Comparison of ENCODE assay signal across 8 cellular contexts in the genomic region with DNA sequence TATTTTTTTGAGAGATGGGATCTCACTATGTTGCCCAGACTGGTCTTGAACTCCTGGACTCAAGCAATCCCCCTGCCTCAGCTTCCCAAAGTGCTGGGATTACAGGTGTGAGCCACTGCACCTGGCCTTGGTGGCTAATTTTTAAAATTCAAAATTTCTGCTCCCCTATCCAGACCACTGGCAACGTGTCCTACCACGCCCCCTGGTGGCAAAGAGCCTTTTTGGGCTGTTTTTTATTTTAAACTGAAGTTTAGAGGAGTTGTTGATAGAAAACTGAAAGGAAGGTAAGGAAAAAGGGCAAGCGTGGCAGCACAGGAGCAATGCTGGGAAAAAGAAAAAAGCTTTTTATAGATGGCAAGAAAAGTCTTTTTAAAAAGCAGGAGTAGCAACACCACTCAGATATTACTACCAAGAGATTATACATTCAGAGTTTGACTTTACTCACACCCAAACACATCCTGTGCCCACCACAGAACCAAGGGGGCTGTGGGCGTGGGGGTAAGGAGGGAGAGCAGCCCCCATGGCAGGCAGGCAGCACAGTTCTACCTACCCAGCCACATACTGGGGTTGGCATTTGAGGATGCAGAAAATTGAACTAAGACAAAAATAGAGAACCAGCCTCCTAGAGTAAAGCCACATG. TPM values are rescaled to one million over a fixed set of nuclear protein-coding genes. Genes with fewer than 3 reads are reported as not detected.
A peak's percentile ranks its signal among the peaks of the same experiment; 100 is the strongest.
DNase-seq lines count a peak whose midpoint lies in the region; ATAC-seq and TF ChIP-seq lines count a peak whose summit lies in the region.

No MANE protein-coding gene starts in this region.

- 22 to 31% (median 22%) methylated on average over 4 of the region's 4 CpGs for WGBS in adipose tissue, 3 donors
- WGBS in hepatocyte (ENCODE audit: low lambda C conversion rate, missing lambda C conversion rate) = 41% methylated on average over 4 of the region's 4 CpGs

- TF ChIP-seq CTCF in AG04450 (IDR thresholded peaks at IDR 0.05; ENCODE audit: low read depth, low read length) = peak; percentile 83
- peak; percentile 87 for TF ChIP-seq CTCF in hepatocyte (IDR thresholded peaks at IDR 0.05; ENCODE audit: poor library complexity)

- no peaks in the 10 kb centered on the region for H3K27me3 Mint-ChIP-seq in T-helper 17 cell

- H3K79me2 ChIP-seq in hepatocyte = peaks cover 6% of the 10 kb centered on the region

- H3K36me3 ChIP-seq in H7 (replicated peaks; ENCODE audit: control insufficient read depth, insufficient read depth, low read length) (peaks cover 17% of the 10 kb centered on the region), hepatocyte (replicated peaks; ENCODE audit: insufficient read depth, low read depth) (peaks cover 3% of the 10 kb centered on the region)

- H3K4me1 ChIP-seq in hepatocyte (ENCODE audit: insufficient read depth) = peaks cover 11% of the 10 kb centered on the region

- no peak overlapping the region for H3K4me3 ChIP-seq in AG04450 (ENCODE audit: low read depth, low read length)
- H3K4me3 ChIP-seq in H7 (ENCODE audit: insufficient read depth, low read depth, low read length) = no peak overlapping the region
- no peak overlapping the region for H3K4me3 ChIP-seq in hepatocyte

- CTCF ChIA-PET in AG04450 (lab: Charles Lee) = interaction anchor here (0.6 to 2.9 kb wide), 18 partner anchors 9 to 207 kb away, joined by 3 to 18 read pairs (median 5); partner anchors contain the start of genes JMJD6 and METTL23

- peak overlapping the region; percentile 53 for H3K4me3 Mint-ChIP-seq in T-helper 17 cell

- peak overlapping the region; percentile 94 for H3K27ac Mint-ChIP-seq in T-helper 17 cell

- H3K36me3 Mint-ChIP-seq in T-helper 17 cell (ENCODE audit: low read depth) = peaks cover 3% of the 10 kb centered on the region

- ATAC-seq in T-helper 17 cell (peak; percentile 13), GM21529 (IDR thresholded peaks at IDR 0.05; ENCODE audit: unreplicated experiment) (no peak), GM18517 (IDR thresholded peaks at IDR 0.05; ENCODE audit: unreplicated experiment) (no peak)

- DNase-seq in AG04450 (ENCODE audit: low read depth, low spot score) (no peak), H7 (peak; percentile 82), T-helper 17 cell (peak; percentile 50 to 81 (median 67)), hepatocyte (ENCODE audit: low spot score) (peak; percentile 75)
- DNase-seq in stimulated activated CD4-positive, alpha-beta T cell treated with anti-CD3 and anti-CD28 coated beads, Interleukin-12 subunit alpha, Interleukin-12 subunit beta, amount 100 ng/mL, for 48 hours (ENCODE audit: low read depth in 2 of 3, low spot score in 1 of 3) = peak; percentile 53 to 86 (median 69)

- H3K27ac ChIP-seq in AG04450 (ENCODE audit: low read depth, low read length) (peak overlapping the region; percentile 98), adipose tissue (ENCODE audit: low read depth, low read length) (peak overlapping the region; percentile 40), hepatocyte (no peak overlapping the region)

- peaks cover 36% of the 10 kb centered on the region for H3K4me1 Mint-ChIP-seq in T-helper 17 cell

- no peaks in the 10 kb centered on the region for H3K9me2 ChIP-seq in hepatocyte (replicated peaks; ENCODE audit: insufficient read depth)

- H4K20me1 ChIP-seq in hepatocyte (ENCODE audit: insufficient read depth, poor library complexity, severe bottlenecking) = no peaks in the 10 kb centered on the region

- POLR2A ChIA-PET in AG04450 (lab: Yijun Ruan, JAX) = no interaction called here

- H3K27me3 ChIP-seq in AG04450 (ENCODE audit: control insufficient read depth, insufficient read depth, low read length) (no peaks in the 10 kb centered on the region), H7 (ENCODE audit: control insufficient read depth, insufficient read depth, low read length) (peaks cover 4% of the 10 kb centered on the region), hepatocyte (no peaks in the 10 kb centered on the region)

- no peak overlapping the region for H2AFZ ChIP-seq in hepatocyte

- H3K9me3 ChIP-seq in AG04450 (ENCODE audit: control insufficient read depth, insufficient read depth, low read length) (no peaks in the 10 kb centered on the region), T-helper 17 cell (ENCODE audit: control insufficient read depth, low read length, poor library complexity, severe bottlenecking) (no peaks in the 10 kb centered on the region), hepatocyte (ENCODE audit: low read depth) (no peaks in the 10 kb centered on the region)

- H3K4me2 ChIP-seq in hepatocyte = no peak overlapping the region

RNA-seq across cellular contexts. Expression of gene MXRA7, which starts 4.2 kb away (rescaled TPM):
- polyA plus RNA-seq in AG04450 (2011; rRNA removed) (222 and 265 TPM in 2 replicates), adipose tissue (100 to 1,000 TPM in 2 of 3 donors, 10 to 100 TPM in 1; 47.6 to 192 (median 176) TPM), hepatocyte (117 and 138 TPM in 2 replicates)
- polyA minus RNA-seq in AG04450 (2011; rRNA and poly(A)+ RNA removed) = 92.0 and 94.3 TPM in 2 replicates
- total RNA-seq in H7 (2014; rRNA removed; shearing (Covaris generic)) = 38.2 and 59.3 TPM in 2 replicates
- total RNA-seq in T-helper 17 cell (1 to 10 TPM; 5.7 to 8.0 TPM), hepatocyte (101 and 102 TPM in 2 replicates)

RNA-seq across cellular contexts. Expression of gene JMJD6, which starts 11.5 kb away (rescaled TPM):
- 12.4 and 17.3 TPM in 2 replicates for polyA plus RNA-seq in AG04450 (2011; rRNA removed)
- polyA minus RNA-seq in AG04450 (2011; rRNA and poly(A)+ RNA removed) = 12.2 and 16.6 TPM in 2 replicates
- total RNA-seq in H7 (2014; rRNA removed; shearing (Covaris generic)) = 16.5 and 16.8 TPM in 2 replicates
- total RNA-seq in T-helper 17 cell = 100 to 1,000 TPM; 124 to 137 TPM
- 10 to 100 TPM; 19.3 to 51.5 (median 32.4) TPM for polyA plus RNA-seq in adipose tissue
- total RNA-seq in hepatocyte = 19.3 and 19.5 TPM in 2 replicates
- 34.5 and 44.8 TPM in 2 replicates for polyA plus RNA-seq in hepatocyte

RNA-seq across cellular contexts. Expression of gene METTL23, which starts 11.7 kb away (rescaled TPM):
- polyA plus RNA-seq in AG04450 (2011; rRNA removed) = 46.8 and 54.4 TPM in 2 replicates
- polyA minus RNA-seq in AG04450 (2011; rRNA and poly(A)+ RNA removed) = 11.6 and 15.5 TPM in 2 replicates
- 50.0 and 54.4 TPM in 2 replicates for total RNA-seq in H7 (2014; rRNA removed; shearing (Covaris generic))
- 10 to 100 TPM; 35.1 to 36.2 TPM for total RNA-seq in T-helper 17 cell
- 10 to 100 TPM; 30.2 to 33.4 (median 30.9) TPM for polyA plus RNA-seq in adipose tissue
- 36.6 and 36.8 TPM in 2 replicates for total RNA-seq in hepatocyte
- 48.0 and 56.5 TPM in 2 replicates for polyA plus RNA-seq in hepatocyte

RNA-seq across cellular contexts. Expression of gene SRSF2, which starts 22.2 kb away (rescaled TPM):
- polyA plus RNA-seq in AG04450 (2011; rRNA removed) = 170 and 184 TPM in 2 replicates
- polyA minus RNA-seq in AG04450 (2011; rRNA and poly(A)+ RNA removed) = 71.4 and 81.2 TPM in 2 replicates
- 327 and 489 TPM in 2 replicates for total RNA-seq in H7 (2014; rRNA removed; shearing (Covaris generic))
- total RNA-seq in T-helper 17 cell = 100 to 1,000 TPM; 351 to 393 TPM
- polyA plus RNA-seq in adipose tissue = 100 to 1,000 TPM in 2 of 3 donors, 10 to 100 TPM in 1; 60.6 to 298 (median 109) TPM
- 152 and 157 TPM in 2 replicates for total RNA-seq in hepatocyte
- 152 and 173 TPM in 2 replicates for polyA plus RNA-seq in hepatocyte

RNA-seq across cellular contexts. Expression of gene MFSD11, which starts 23.0 kb away (rescaled TPM):
- polyA plus RNA-seq in AG04450 (2011; rRNA removed) = 20.3 and 21.1 TPM in 2 replicates
- 20.2 and 21.9 TPM in 2 replicates for polyA minus RNA-seq in AG04450 (2011; rRNA and poly(A)+ RNA removed)
- total RNA-seq in H7 (2014; rRNA removed; shearing (Covaris generic)) = 11.1 and 16.5 TPM in 2 replicates
- 10 to 100 TPM; 29.4 to 36.7 TPM for total RNA-seq in T-helper 17 cell
- polyA plus RNA-seq in adipose tissue = 10 to 100 TPM in 2 of 3 donors, 1 to 10 TPM in 1; 8.5 to 15.4 (median 15.0) TPM
- 59.4 and 66.6 TPM in 2 replicates for total RNA-seq in hepatocyte
- 35.4 and 43.5 TPM in 2 replicates for polyA plus RNA-seq in hepatocyte
